23 cellular contexts compared by ENCODE assay signal in the genomic region with DNA sequence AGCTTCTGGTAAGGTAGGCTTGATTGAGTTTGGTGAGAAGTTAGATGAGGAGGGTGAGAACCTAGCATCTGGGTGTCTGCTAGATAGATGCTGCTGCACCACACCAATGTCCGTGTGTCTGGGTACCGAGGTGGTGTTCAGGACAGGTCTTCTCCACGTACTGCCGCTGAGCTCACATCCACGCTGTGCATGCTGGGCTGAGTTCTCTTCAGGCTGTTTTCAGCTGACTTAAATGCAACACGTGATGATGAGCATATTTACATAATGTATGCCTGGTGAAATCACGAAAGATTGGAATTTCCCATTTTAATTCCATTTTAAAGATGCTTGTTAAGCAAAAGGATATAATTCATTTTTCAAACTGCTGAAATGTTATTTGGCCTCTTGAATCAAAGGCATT.
DNase-seq lines count a peak whose midpoint lies in the region; ATAC-seq, FAIRE-seq and TF ChIP-seq lines count a peak whose summit lies in the region.
"Had no signal": no experiment of that assay in that cellular context is flagged by ENCODE, and none has a peak within 500 bp of the region (broad histone marks: within the 10 kb centered on the region; RNA-seq: fewer than 3 reads in every experiment).

No MANE protein-coding gene starts in this region.

- no peak overlapping the region for H2AFZ ChIP-seq in HepG2 (ENCODE audit: low read length)

- no peaks in the 10 kb centered on the region for H3K4me1 Mint-ChIP-seq in activated naive CD4-positive, alpha-beta T cell treated with anti-CD3 and anti-CD28 coated beads, Interleukin-2, amount 10 ng/mL, durations not matched to agents 7 days and 5 days

- no peaks in the 10 kb centered on the region for H3K36me3 ChIP-seq in HepG2 (replicated peaks in 1 of 2; ENCODE audit: control insufficient read depth in 1 of 2, insufficient read depth in 2 of 2, low read length in 2 of 2)
- H3K36me3 ChIP-seq: BLaER1, MG63 had no signal

- TF ChIP-seq EP300 in HepG2 (IDR thresholded peaks at IDR 0.05; ENCODE audit: low read depth in 2 of 2, low read length in 2 of 2) (no peak), HepG2 (CRISPR knock-in tag; IDR thresholded peaks at IDR 0.05; ENCODE audit: borderline replicate concordance) (no peak)

- no TSS peak for BruUV-seq in HepG2 (replicated peaks; lab: Mats Ljungman, UMichigan)

- H3K4me2 ChIP-seq in HepG2 (ENCODE audit: low read depth, low read length) = no peak overlapping the region
- H3K4me2 ChIP-seq: BLaER1 had no signal

- H3K27me3 Mint-ChIP-seq in activated naive CD4-positive, alpha-beta T cell treated with anti-CD3 and anti-CD28 coated beads, Interleukin-2, amount 10 ng/mL, durations not matched to agents 7 days and 5 days = no peaks in the 10 kb centered on the region
- H3K27me3 Mint-ChIP-seq: CD8-positive, alpha-beta memory T cell had no signal

- TF ChIP-seq CTCF in fibroblast of villous mesenchyme (IDR thresholded peaks at IDR 0.05; ENCODE audit: insufficient read depth, low read depth, low read length) (no peak), HepG2 (CRISPR knock-in tag; IDR thresholded peaks at IDR 0.05) (no peak)

- no peak for ATAC-seq in HepG2
- ATAC-seq: SK-N-SH treated with all-trans-retinoic acid at 6 μM for 48 hours had no signal

- H3K4me3 ChIP-seq in fibroblast of villous mesenchyme (ENCODE audit: low read depth, low read length) (no peak overlapping the region), HepG2 (replicated peaks in 1 of 3; ENCODE audit: insufficient read depth in 1 of 3, low read depth in 2 of 3, low read length in 3 of 3) (no peak overlapping the region)
- H3K4me3 ChIP-seq: BLaER1, MG63 had no signal

- POLR2A ChIA-PET in HepG2 (lab: Yijun Ruan, JAX) = no interaction called here

- in situ Hi-C loops in HepG2 (cut with HindIII; ENCODE audit: extremely low pct_ligation_motif_present, low pct_unique_long_range_greater_than_20kb) = no loop called here

- H3K79me2 ChIP-seq in HepG2 (ENCODE audit: insufficient read depth, low read length) = no peaks in the 10 kb centered on the region

- H3K9me3 Mint-ChIP-seq in activated naive CD4-positive, alpha-beta T cell treated with anti-CD3 and anti-CD28 coated beads, Interleukin-2, amount 10 ng/mL, durations not matched to agents 7 days and 5 days = no peaks in the 10 kb centered on the region
- H3K9me3 Mint-ChIP-seq: CD8-positive, alpha-beta memory T cell had no signal

- FAIRE-seq in HepG2 (lab: Jason Lieb, UNC) = no peak

- H4K20me1 ChIP-seq in HepG2 (ENCODE audit: insufficient read depth, low read length) = no peaks in the 10 kb centered on the region
- H4K20me1 ChIP-seq: BLaER1 had no signal

- TF ChIP-seq POLR2A in HepG2 (IDR thresholded peaks at IDR 0.05; ENCODE audit: insufficient read depth in 1 of 2, low read depth in 2 of 2, low read length in 2 of 2) = no peak

- no peaks in the 10 kb centered on the region for H3K27me3 ChIP-seq in HepG2 (ENCODE audit: control insufficient read depth in 1 of 2, insufficient read depth in 2 of 2, low read length in 2 of 2)
- H3K27me3 ChIP-seq: BLaER1, MG63 had no signal

- DNase-seq in activated naive CD4-positive, alpha-beta T cell treated with anti-CD3 and anti-CD28 coated beads, Interleukin-2, amount 10 ng/mL, durations not matched to agents 7 days and 5 days = no peak
- no peak for DNase-seq in activated naive CD4-positive, alpha-beta T cell (lab: John Stamatoyannopoulos, UW)
- DNase-seq in NCI-H82 (lab: John Stamatoyannopoulos, UW) = peak; percentile 93
- peak; percentile 33 for DNase-seq in fibroblast of villous mesenchyme (ENCODE audit: low read depth)
- DNase-seq in HepG2 (ENCODE audit: low spot score) = no peak
- DNase-seq in globus pallidus (ENCODE audit: low spot score) = no peak
- DNase-seq in middle frontal gyrus (ENCODE audit: extremely low spot score, low spot score) = no peak
- no peak for DNase-seq in stimulated activated CD4-positive, alpha-beta T cell treated with anti-CD3 and anti-CD28 coated beads, Interleukin-4, amount 100 ng/mL, for 1 hour
- DNase-seq: 8988T; CD8-positive, alpha-beta memory T cell; DMS79 treated with DMSO at 0.1 percent for 48 hours; H7; Kasumi-1; MG63; NCI-H1048; NCI-H1436; NCI-H1930; NCI-H345; NCI-H526 treated with DMSO at 0.1 percent for 48 hours; OCI-M1; SHP77 had no signal

- H3K9ac ChIP-seq in HepG2 (ENCODE audit: insufficient read depth, low read depth, low read length) = no peak overlapping the region
- H3K9ac ChIP-seq: BLaER1 had no signal

- no peak overlapping the region for H3K27ac ChIP-seq in HepG2 (ENCODE audit: extremely low read length, insufficient read depth, low read length)
- H3K27ac ChIP-seq: BLaER1 had no signal

- no peaks in the 10 kb centered on the region for H3K36me3 Mint-ChIP-seq in activated naive CD4-positive, alpha-beta T cell treated with anti-CD3 and anti-CD28 coated beads, Interleukin-2, amount 10 ng/mL, durations not matched to agents 7 days and 5 days

- TF ChIP-seq RAD21 in HepG2 (CRISPR knock-in tag; IDR thresholded peaks at IDR 0.05) = no peak

- peak overlapping the region; percentile 30 for H3K27ac Mint-ChIP-seq in activated naive CD4-positive, alpha-beta T cell treated with anti-CD3 and anti-CD28 coated beads, Interleukin-2, amount 10 ng/mL, durations not matched to agents 7 days and 5 days
- H3K27ac Mint-ChIP-seq: CD8-positive, alpha-beta memory T cell had no signal

- CTCF ChIA-PET in activated naive CD4-positive, alpha-beta T cell treated with anti-CD3 and anti-CD28 coated beads, Interleukin-2, amount 10 ng/mL, durations not matched to agents 7 days and 5 days (lab: Charles Lee) = no interaction called here
- CTCF ChIA-PET in HepG2 (lab: Yijun Ruan, JAX; ENCODE audit: low intra/inter-chr PET ratio, low total read pairs) = no interaction called here

- H3K9me3 ChIP-seq in HepG2 (ENCODE audit: low read length) = peaks cover 7% of the 10 kb centered on the region
- H3K9me3 ChIP-seq: BLaER1, MG63 had no signal

- intact Hi-C loops in HepG2 (cut with micrococcal nuclease; ENCODE audit: unreplicated experiment) = no loop called here

- peaks cover 32% of the 10 kb centered on the region for H3K4me1 ChIP-seq in HepG2 (ENCODE audit: insufficient read depth, low read length)
- H3K4me1 ChIP-seq: BLaER1 had no signal

- 95% methylated on average over 7 of the region's 7 CpGs for WGBS in HepG2 (ENCODE audit: low lambda C conversion rate)

- H3K4me3 Mint-ChIP-seq in activated naive CD4-positive, alpha-beta T cell treated with anti-CD3 and anti-CD28 coated beads, Interleukin-2, amount 10 ng/mL, durations not matched to agents 7 days and 5 days = no peak overlapping the region
- H3K4me3 Mint-ChIP-seq: CD8-positive, alpha-beta memory T cell had no signal

TF ChIP-seq in HepG2, 621 proteins besides CTCF, POLR2A, EP300 and RAD21:
- no peak for TF ChIP-seq TGIF2 (CRISPR knock-in tag; IDR thresholded peaks at IDR 0.05)
- TF ChIP-seq, protein P1, sequence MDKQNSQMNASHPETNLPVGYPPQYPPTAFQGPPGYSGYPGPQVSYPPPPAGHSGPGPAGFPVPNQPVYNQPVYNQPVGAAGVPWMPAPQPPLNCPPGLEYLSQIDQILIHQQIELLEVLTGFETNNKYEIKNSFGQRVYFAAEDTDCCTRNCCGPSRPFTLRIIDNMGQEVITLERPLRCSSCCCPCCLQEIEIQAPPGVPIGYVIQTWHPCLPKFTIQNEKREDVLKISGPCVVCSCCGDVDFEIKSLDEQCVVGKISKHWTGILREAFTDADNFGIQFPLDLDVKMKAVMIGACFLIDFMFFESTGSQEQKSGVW (CRISPR knock-in tag; IDR thresholded peaks at IDR 0.05; ENCODE audit: borderline replicate concordance) = no peak
- no peak for TF ChIP-seq CBFB (CRISPR knock-in tag; IDR thresholded peaks at IDR 0.05)
- no peak for TF ChIP-seq ZSCAN21 (CRISPR knock-in tag; IDR thresholded peaks at IDR 0.05; ENCODE audit: borderline replicate concordance)
- TF ChIP-seq, protein P2, sequence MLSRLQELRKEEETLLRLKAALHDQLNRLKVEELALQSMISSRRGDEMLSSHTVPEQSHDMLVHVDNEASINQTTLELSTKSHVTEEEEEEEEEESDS (CRISPR knock-in tag; IDR thresholded peaks at IDR 0.05; ENCODE audit: borderline replicate concordance) = no peak
- no peak for TF ChIP-seq TCF7 (IDR thresholded peaks at IDR 0.05; ENCODE audit: low read depth)
- no peak for TF ChIP-seq RXRB (CRISPR knock-in tag; IDR thresholded peaks at IDR 0.05; ENCODE audit: borderline replicate concordance)
- no peak for TF ChIP-seq ZNF761 (CRISPR knock-in tag; conservative IDR thresholded peaks at IDR 0.05)
- TF ChIP-seq CEBPG (CRISPR knock-in tag; IDR thresholded peaks at IDR 0.05) = no peak

Comparison
In these comparisons a context has a peak if more than half of its experiments do, and no peak if none do; other contexts are left out.
1. DNase-seq: peak in NCI-H82 (single experiment) and fibroblast of villous mesenchyme (single experiment); none in activated naive CD4-positive, alpha-beta T cell treated with anti-CD3 and anti-CD28 coated beads, Interleukin-2, amount 10 ng/mL, durations not matched to agents 7 days and 5 days (single experiment), activated naive CD4-positive, alpha-beta T cell (0 of 4), HepG2 (single experiment), globus pallidus (single experiment), middle frontal gyrus (single experiment) and stimulated activated CD4-positive, alpha-beta T cell treated with anti-CD3 and anti-CD28 coated beads, Interleukin-4, amount 100 ng/mL, for 1 hour (single experiment).